21 cellular contexts compared by ENCODE assay signal in genomic region chr19:42554046-42554575, GRCh38. TPM values are rescaled to one million over a fixed set of nuclear protein-coding genes. Genes with fewer than 3 reads are reported as not detected.
"Had no signal": no experiment of that assay in that cellular context is flagged by ENCODE, and none has a peak within 500 bp of the region (broad histone marks: within the 10 kb centered on the region; RNA-seq: fewer than 3 reads in every experiment).

No MANE protein-coding gene starts in this region.

- H3K27ac ChIP-seq: epithelial cell of prostate, esophagus squamous epithelium, gastroesophageal sphincter, pancreas, uterus had no signal

- H3K4me1 ChIP-seq: gastroesophageal sphincter, pancreas, uterus had no signal

- H3K4me3 Mint-ChIP-seq: effector memory CD8-positive, alpha-beta T cell; immature natural killer cell; naive thymus-derived CD4-positive, alpha-beta T cell had no signal

- H3K9me3 ChIP-seq: pancreas, upper lobe of left lung, uterus had no signal

- H3K36me3 Mint-ChIP-seq: immature natural killer cell had no signal

- DNase-seq: effector memory CD8-positive, alpha-beta T cell; esophagus squamous epithelium; glutamatergic neuron; immature natural killer cell; kidney; left colon; left ventricle myocardium superior; naive thymus-derived CD4-positive, alpha-beta T cell; pancreas; stimulated activated CD4-positive, alpha-beta T cell treated with anti-CD3 and anti-CD28 coated beads, Interleukin-2, amount 100 ng/mL, for 24 hours; stimulated activated CD4-positive, alpha-beta T cell treated with anti-CD3 and anti-CD28 coated beads, Interleukin-4, amount 100 ng/mL, for 4 hours; stimulated activated naive CD4-positive, alpha-beta T cell; uterus had no signal

- H3K27ac Mint-ChIP-seq: immature natural killer cell, progenitor cell of endocrine pancreas had no signal

- FAIRE-seq: kidney, pancreas had no signal

- ATAC-seq: effector memory CD8-positive, alpha-beta T cell; gastroesophageal sphincter; left colon had no signal

- H3K4me3 ChIP-seq: esophagus squamous epithelium, gastroesophageal sphincter, lung, pancreas, upper lobe of left lung, uterus had no signal

- H3K36me3 ChIP-seq: esophagus squamous epithelium, gastroesophageal sphincter, pancreas, upper lobe of left lung, uterus had no signal

- H3K9me3 Mint-ChIP-seq: effector memory CD8-positive, alpha-beta T cell; immature natural killer cell had no signal

- H3K27me3 ChIP-seq: pancreas, upper lobe of left lung, uterus had no signal

RNA-seq across cellular contexts. Expression of gene CEACAM1, which starts 25.8 kb away (rescaled TPM):
- polyA plus RNA-seq: immature natural killer cell had no signal

RNA-seq across cellular contexts. Expression of gene CEACAM8, which starts 40.6 kb away (rescaled TPM):
- total RNA-seq: esophagus squamous epithelium, gastroesophageal sphincter, kidney, left ventricle myocardium superior, mononuclear cell, pancreas, progenitor cell of endocrine pancreas, renal cortical epithelial cell had no signal
- polyA plus RNA-seq: immature natural killer cell; naive thymus-derived CD4-positive, alpha-beta T cell; neural cell; pancreas had no signal
